Comparison of ENCODE assay signal across 11 cellular contexts in the genomic region with DNA sequence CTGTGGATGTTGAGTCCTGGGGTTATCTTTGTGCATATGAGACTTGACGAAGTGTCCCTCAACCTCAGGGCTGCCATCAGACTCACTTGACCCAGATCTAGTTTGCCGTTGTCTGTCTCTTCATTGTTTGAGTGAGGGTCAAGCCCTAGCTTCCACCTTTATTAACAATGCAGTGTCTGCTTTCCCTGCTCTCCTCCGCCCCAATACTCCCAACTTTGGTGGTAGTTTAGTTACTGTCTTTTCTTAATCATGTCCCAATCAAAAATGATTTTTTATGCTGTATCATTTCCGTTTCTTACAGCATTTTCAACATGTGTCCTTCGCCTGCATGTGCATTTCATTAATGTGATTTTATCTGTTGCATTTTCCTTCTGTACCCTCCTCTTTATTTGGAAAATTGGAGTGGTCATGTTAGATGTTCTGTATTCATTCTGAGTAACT. TPM values are rescaled to one million over a fixed set of nuclear protein-coding genes. Genes with fewer than 3 reads are reported as not detected.
A peak's percentile ranks its signal among the peaks of the same experiment; 100 is the strongest.
DNase-seq lines count a peak whose midpoint lies in the region; ATAC-seq and TF ChIP-seq lines count a peak whose summit lies in the region.
"Had no signal": no experiment of that assay in that cellular context is flagged by ENCODE, and none has a peak within 500 bp of the region (broad histone marks: within the 10 kb centered on the region; RNA-seq: fewer than 3 reads in every experiment).

No MANE protein-coding gene starts in this region.

- in situ Hi-C loops in Panc1 (cut with HindIII; ENCODE audit: low pct_unique_long_range_greater_than_20kb, low sequenced_read_pairs), result no loop called here

- DNase-seq in activated CD4-positive, alpha-beta memory T cell treated with anti-CD3 and anti-CD28 coated beads for 36 hours, result no peak
- no peak for DNase-seq in activated CD4-positive, alpha-beta memory T cell treated with anti-CD3 and anti-CD28 coated beads, Interleukin-2, amount 10 ng/mL, durations not matched to agents 7 days and 5 days
- DNase-seq in Panc1 (ENCODE audit: low read depth, low spot score), result no peak
- peak; percentile 20 for DNase-seq in retina
- no peak for DNase-seq in MV-4-11 (lab: John Stamatoyannopoulos, UW)
- no peak for DNase-seq in vagina (ENCODE audit: extremely low spot score in 2 of 2)
- no peak for DNase-seq in activated CD8-positive, alpha-beta memory T cell treated with anti-CD3 and anti-CD28 coated beads, Interleukin-2, amount 50 U/mL, for 4 hours
- DNase-seq: foreskin keratinocyte, NCI-H1694 had no signal

- CTCF ChIA-PET in activated CD4-positive, alpha-beta memory T cell treated with anti-CD3 and anti-CD28 coated beads for 36 hours (lab: Charles Lee), result interaction anchor here (0.6 to 5.7 kb wide), 3 partner anchors 18 to 109 kb away, joined by 4 to 35 read pairs (median 7); no protein-coding TSS in a partner anchor
- CTCF ChIA-PET in activated CD4-positive, alpha-beta memory T cell treated with anti-CD3 and anti-CD28 coated beads, Interleukin-2, amount 10 ng/mL, durations not matched to agents 7 days and 5 days (lab: Charles Lee), result interaction anchor here (0.9 to 1.6 kb wide), 3 partner anchors 18 to 108 kb away, joined by 3 to 6 read pairs (median 5); no protein-coding TSS in a partner anchor
- CTCF ChIA-PET in Panc1 (lab: Charles Lee), result no interaction called here

- H3K4me1 Mint-ChIP-seq in activated CD4-positive, alpha-beta memory T cell treated with anti-CD3 and anti-CD28 coated beads for 36 hours (ENCODE audit: low read depth), result peaks cover 51% of the 10 kb centered on the region
- H3K4me1 Mint-ChIP-seq in activated CD4-positive, alpha-beta memory T cell treated with anti-CD3 and anti-CD28 coated beads, Interleukin-2, amount 10 ng/mL, durations not matched to agents 7 days and 5 days, result peaks cover 53% of the 10 kb centered on the region

- peak overlapping the region; percentile 92 to 94 for H3K4me3 ChIP-seq in Panc1 (ENCODE audit: low read depth in 2 of 2, low read length in 2 of 2)
- peak overlapping the region; percentile 91 for H3K4me3 ChIP-seq in endocrine pancreas (ENCODE audit: control insufficient read depth, insufficient read depth, low read length)
- no peak overlapping the region for H3K4me3 ChIP-seq in vagina
- H3K4me3 ChIP-seq: right atrium auricular region had no signal

- POLR2A ChIA-PET in activated CD4-positive, alpha-beta memory T cell treated with anti-CD3 and anti-CD28 coated beads for 36 hours (lab: Charles Lee), result no interaction called here
- POLR2A ChIA-PET in activated CD4-positive, alpha-beta memory T cell treated with anti-CD3 and anti-CD28 coated beads, Interleukin-2, amount 10 ng/mL, durations not matched to agents 7 days and 5 days (lab: Charles Lee), result interaction anchor here (0.5 to 2.8 kb wide), 2 partner anchors 18 to 1187 kb away, joined by 3 to 12 read pairs; no protein-coding TSS in a partner anchor
- POLR2A ChIA-PET in Panc1 (lab: Charles Lee), result no interaction called here

- no peak overlapping the region for H3K9ac ChIP-seq in endocrine pancreas (ENCODE audit: control insufficient read depth, insufficient read depth, low read length)

- no peaks in the 10 kb centered on the region for H3K36me3 Mint-ChIP-seq in activated CD4-positive, alpha-beta memory T cell treated with anti-CD3 and anti-CD28 coated beads for 36 hours
- H3K36me3 Mint-ChIP-seq in activated CD4-positive, alpha-beta memory T cell treated with anti-CD3 and anti-CD28 coated beads, Interleukin-2, amount 10 ng/mL, durations not matched to agents 7 days and 5 days (ENCODE audit: low read depth), result peaks cover 5% of the 10 kb centered on the region

- intact Hi-C loops in activated CD4-positive, alpha-beta memory T cell treated with anti-CD3 and anti-CD28 coated beads for 36 hours (cut with micrococcal nuclease), result loop anchor here (10.0 kb wide), 1 partner anchor 1540 kb away; the partner anchor contains the start of gene AHI1
- intact Hi-C loops in Panc1 (cut with micrococcal nuclease; ENCODE audit: unreplicated experiment) (no loop called here), vagina (cut with DNase I) (no loop called here)

- H3K9me3 Mint-ChIP-seq in activated CD4-positive, alpha-beta memory T cell treated with anti-CD3 and anti-CD28 coated beads for 36 hours, result no peaks in the 10 kb centered on the region
- H3K9me3 Mint-ChIP-seq in activated CD4-positive, alpha-beta memory T cell treated with anti-CD3 and anti-CD28 coated beads, Interleukin-2, amount 10 ng/mL, durations not matched to agents 7 days and 5 days, result no peaks in the 10 kb centered on the region

- no peaks in the 10 kb centered on the region for H3K9me3 ChIP-seq in Panc1 (ENCODE audit: control insufficient read depth, insufficient read depth, low read depth, low read length)
- H3K9me3 ChIP-seq in endocrine pancreas (ENCODE audit: control insufficient read depth, low read length), result no peaks in the 10 kb centered on the region
- no peaks in the 10 kb centered on the region for H3K9me3 ChIP-seq in vagina
- H3K9me3 ChIP-seq: right atrium auricular region had no signal

- no peak for ATAC-seq in Panc1
- ATAC-seq: foreskin keratinocyte had no signal

- H3K36me3 ChIP-seq in Panc1 (ENCODE audit: control insufficient read depth, insufficient read depth, low read length) (peaks cover 2% of the 10 kb centered on the region; the same call in 1 of the 2 replicates), endocrine pancreas (ENCODE audit: control insufficient read depth, insufficient read depth, low read length) (no peaks in the 10 kb centered on the region), vagina (no peaks in the 10 kb centered on the region)
- H3K36me3 ChIP-seq: right atrium auricular region had no signal

- no peaks in the 10 kb centered on the region for H3K27me3 Mint-ChIP-seq in activated CD4-positive, alpha-beta memory T cell treated with anti-CD3 and anti-CD28 coated beads for 36 hours
- H3K27me3 Mint-ChIP-seq in activated CD4-positive, alpha-beta memory T cell treated with anti-CD3 and anti-CD28 coated beads, Interleukin-2, amount 10 ng/mL, durations not matched to agents 7 days and 5 days, result peaks cover 5% of the 10 kb centered on the region

- no peak for TF ChIP-seq POLR2A in vagina (IDR thresholded peaks at IDR 0.05)

- TF ChIP-seq CTCF in Panc1 (IDR thresholded peaks at IDR 0.05) (no peak), vagina (IDR thresholded peaks at IDR 0.05) (no peak)

- H3K27ac ChIP-seq in Panc1 (ENCODE audit: low read length) (peak overlapping the region; percentile 77), vagina (no peak overlapping the region)
- H3K27ac ChIP-seq: foreskin keratinocyte, right atrium auricular region had no signal

- no TSS peak for BruUV-seq in Panc1 (replicated peaks; lab: Mats Ljungman, UMichigan)

- H3K27me3 ChIP-seq in Panc1 (ENCODE audit: control insufficient read depth, insufficient read depth, low read length) (no peaks in the 10 kb centered on the region), endocrine pancreas (ENCODE audit: control insufficient read depth, insufficient read depth, low read length) (no peaks in the 10 kb centered on the region), vagina (no peaks in the 10 kb centered on the region)
- H3K27me3 ChIP-seq: foreskin keratinocyte, right atrium auricular region had no signal

- peaks cover 47% of the 10 kb centered on the region for H3K4me1 ChIP-seq in Panc1 (ENCODE audit: control insufficient read depth, insufficient read depth, low read length)
- peaks cover 24% of the 10 kb centered on the region for H3K4me1 ChIP-seq in endocrine pancreas (ENCODE audit: control insufficient read depth, insufficient read depth, low read length)
- H3K4me1 ChIP-seq in vagina, result peaks cover 45% of the 10 kb centered on the region

- no peak overlapping the region for H3K27ac Mint-ChIP-seq in activated CD4-positive, alpha-beta memory T cell treated with anti-CD3 and anti-CD28 coated beads for 36 hours
- H3K27ac Mint-ChIP-seq in activated CD4-positive, alpha-beta memory T cell treated with anti-CD3 and anti-CD28 coated beads, Interleukin-2, amount 10 ng/mL, durations not matched to agents 7 days and 5 days, result no peak overlapping the region

- peak overlapping the region; percentile 42 for H3K4me3 Mint-ChIP-seq in activated CD4-positive, alpha-beta memory T cell treated with anti-CD3 and anti-CD28 coated beads for 36 hours
- no peak overlapping the region for H3K4me3 Mint-ChIP-seq in activated CD4-positive, alpha-beta memory T cell treated with anti-CD3 and anti-CD28 coated beads, Interleukin-2, amount 10 ng/mL, durations not matched to agents 7 days and 5 days

RNA-seq across cellular contexts. Expression of gene TBPL1, which starts 2.1 kb away (rescaled TPM):
- total RNA-seq in activated CD4-positive, alpha-beta memory T cell treated with anti-CD3 and anti-CD28 coated beads for 36 hours, result 10 to 100 TPM; 31.3 to 35.7 TPM
- total RNA-seq in activated CD4-positive, alpha-beta memory T cell treated with anti-CD3 and anti-CD28 coated beads, Interleukin-2, amount 10 ng/mL, durations not matched to agents 7 days and 5 days, result 10 to 100 TPM; 33.5 to 35.5 TPM
- total RNA-seq in Panc1 (2021; ENCODE audit: unreplicated experiment), result 39.7 TPM
- polyA plus RNA-seq in Panc1 (2012; ENCODE audit: insufficient read length), result 33.8 TPM
- total RNA-seq in vagina, result 17.7 TPM

Comparison
In these comparisons a context has a peak if more than half of its experiments do, and no peak if none do; other contexts are left out.
1. H3K4me3 ChIP-seq: peak in Panc1 (2 of 2) and endocrine pancreas (single experiment); none in vagina (0 of 2).